ENCODE assay signal across 1 cellular context in genomic region chr17:43674394-43674793, GRCh38.
TF ChIP-seq lines count a peak whose summit lies in the region.

No MANE protein-coding gene starts in this region.

TF ChIP-seq in HepG2, 621 proteins besides CTCF, POLR2A, EP300 and RAD21 (continued from another document):
- TF ChIP-seq ARID4A (CRISPR knock-in tag; IDR thresholded peaks at IDR 0.05; ENCODE audit: borderline replicate concordance) (0 out of 2 replicates have a peak, but pooled peaks have one; percentile 33), FOXK1 (CRISPR knock-in tag; IDR thresholded peaks at IDR 0.05; ENCODE audit: borderline replicate concordance, low read depth) (0 out of 2 replicates have a peak, but pooled peaks have one; percentile 5), ZNF768 (CRISPR knock-in tag; IDR thresholded peaks at IDR 0.05) (no peak), DDIT3 (CRISPR knock-in tag; IDR thresholded peaks at IDR 0.05) (no peak), ATF3 (CRISPR knock-in tag; IDR thresholded peaks at IDR 0.05) (0 out of 2 replicates have a peak, but pooled peaks have one; percentile 17), THRA (CRISPR knock-in tag; IDR thresholded peaks at IDR 0.05; ENCODE audit: borderline replicate concordance) (0 out of 2 replicates have a peak, but pooled peaks have one; percentile 6)
